In the genomic region with DNA sequence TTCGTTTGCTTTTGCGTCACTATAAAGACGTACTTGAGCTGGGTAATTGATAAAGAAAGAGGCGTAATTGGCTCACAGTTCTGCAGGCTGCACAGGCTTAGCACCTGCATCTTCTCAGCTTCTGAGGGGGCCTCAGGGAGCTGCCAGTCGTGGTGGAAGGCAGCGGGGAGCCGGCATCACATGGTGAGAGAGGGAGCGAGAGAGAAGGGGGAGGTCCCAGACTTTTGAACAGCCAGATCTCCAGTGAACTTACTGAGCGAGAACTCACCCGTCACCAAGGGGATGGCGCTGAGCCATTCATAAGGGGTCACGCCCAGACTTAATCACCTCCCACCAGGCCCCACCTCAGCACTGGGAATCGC, we compare ENCODE assay signal across 33 cellular contexts. TPM values are rescaled to one million over a fixed set of nuclear protein-coding genes. Genes with fewer than 3 reads are reported as not detected.
"Had no signal": no experiment of that assay in that cellular context is flagged by ENCODE, and none has a peak within 500 bp of the region (broad histone marks: within the 10 kb centered on the region; RNA-seq: fewer than 3 reads in every experiment).

No MANE protein-coding gene starts in this region.

- DNase-seq: activated B cell treated with CpG ODN at 0.5 μM for 24 hours; activated CD4-positive, alpha-beta T cell treated with anti-CD3 and anti-CD28 coated beads for 36 hours; activated effector memory CD4-positive, alpha-beta T cell treated with anti-CD3 and anti-CD28 coated beads, Interleukin-2, amount 50 U/mL, for 16 hours; activated naive CD4-positive, alpha-beta T cell treated with anti-CD3 and anti-CD28 coated beads for 36 hours; activated naive CD8-positive, alpha-beta T cell treated with anti-CD3 and anti-CD28 coated beads for 36 hours; adrenal gland; dermis blood vessel endothelial cell; effector CD8-positive, alpha-beta T cell; hippocampal formation; immature natural killer cell; mesendoderm; SK-N-SH; stimulated activated CD4-positive, alpha-beta T cell treated with anti-CD3 and anti-CD28 coated beads, Interleukin-12 subunit alpha, Interleukin-12 subunit beta, amount 100 ng/mL, for 4 hours; stimulated activated CD4-positive, alpha-beta T cell treated with anti-CD3 and anti-CD28 coated beads, Interleukin-4, amount 100 ng/mL, for 24 hours; SW 1271; T-helper 17 cell; T1000; tibial artery; upper lobe of right lung had no signal

- H3K4me2 ChIP-seq: SK-N-SH had no signal

- H3K27me3 Mint-ChIP-seq: activated B cell treated with CpG ODN at 0.5 μM for 24 hours; activated CD4-positive, alpha-beta T cell treated with anti-CD3 and anti-CD28 coated beads for 36 hours; activated naive CD8-positive, alpha-beta T cell treated with anti-CD3 and anti-CD28 coated beads for 36 hours; central memory CD8-positive, alpha-beta T cell; stimulated activated naive CD8-positive, alpha-beta T cell treated with anti-CD3 and anti-CD28 coated beads, Interleukin-15, Interleukin-2, amounts not matched to agents 100 ng/mL and 50 ng/mL, for 24 hours; T-helper 17 cell had no signal

- H3K27ac Mint-ChIP-seq: activated B cell treated with CpG ODN at 0.5 μM for 24 hours; activated CD4-positive, alpha-beta T cell treated with anti-CD3 and anti-CD28 coated beads for 36 hours; activated naive CD4-positive, alpha-beta T cell treated with anti-CD3 and anti-CD28 coated beads for 36 hours; activated naive CD8-positive, alpha-beta T cell treated with anti-CD3 and anti-CD28 coated beads for 36 hours; activated T-helper 1 cell treated with anti-CD3 and anti-CD28 coated beads, Interleukin-12 subunit alpha, Interleukin-12 subunit beta, Interleukin-2, Interleukin-4 antibody, amounts not matched to agents 30 ng/mL and 10 ng/mL and 1 ng/mL, durations not matched to agents 14 hours and 24 hours and 36 hours; immature natural killer cell; nephron; stimulated activated effector memory CD8-positive, alpha-beta T cell treated with anti-CD3 and anti-CD28 coated beads, Interleukin-12 subunit alpha, Interleukin-12 subunit beta, amount 100 ng/mL, for 72 hours; stimulated activated naive CD8-positive, alpha-beta T cell treated with anti-CD3 and anti-CD28 coated beads, Interleukin-15, Interleukin-2, amounts not matched to agents 100 ng/mL and 50 ng/mL, for 24 hours; T-helper 17 cell had no signal

- H3K9ac ChIP-seq: SK-N-SH had no signal

- H3K27ac ChIP-seq: epithelial cell of prostate, right lobe of liver, upper lobe of right lung had no signal

- H3K4me1 ChIP-seq: adrenal gland, right lobe of liver, upper lobe of right lung had no signal

- H3K9me3 Mint-ChIP-seq: activated B cell treated with CpG ODN at 0.5 μM for 24 hours; activated naive CD4-positive, alpha-beta T cell treated with anti-CD3 and anti-CD28 coated beads for 36 hours; activated naive CD8-positive, alpha-beta T cell treated with anti-CD3 and anti-CD28 coated beads for 36 hours; activated T-helper 1 cell treated with anti-CD3 and anti-CD28 coated beads, Interleukin-12 subunit alpha, Interleukin-12 subunit beta, Interleukin-2, Interleukin-4 antibody, amounts not matched to agents 30 ng/mL and 10 ng/mL and 1 ng/mL, durations not matched to agents 14 hours and 24 hours and 36 hours; central memory CD8-positive, alpha-beta T cell; immature natural killer cell; nephron; stimulated activated effector memory CD8-positive, alpha-beta T cell treated with anti-CD3 and anti-CD28 coated beads, Interleukin-12 subunit alpha, Interleukin-12 subunit beta, amount 100 ng/mL, for 72 hours; stimulated activated naive CD8-positive, alpha-beta T cell treated with anti-CD3 and anti-CD28 coated beads, Interleukin-15, Interleukin-2, amounts not matched to agents 100 ng/mL and 50 ng/mL, for 24 hours had no signal

- H3K27me3 ChIP-seq: ascending aorta, right lobe of liver, upper lobe of right lung had no signal

- H3K36me3 ChIP-seq: adrenal gland, ascending aorta, right lobe of liver, tibial artery had no signal

- H3K9me3 ChIP-seq: adrenal gland, ascending aorta, right lobe of liver, SK-N-SH, tibial artery, upper lobe of right lung had no signal

- H3K4me3 Mint-ChIP-seq: activated B cell treated with CpG ODN at 0.5 μM for 24 hours; activated CD4-positive, alpha-beta T cell treated with anti-CD3 and anti-CD28 coated beads for 36 hours; activated naive CD4-positive, alpha-beta T cell treated with anti-CD3 and anti-CD28 coated beads for 36 hours; activated naive CD8-positive, alpha-beta T cell treated with anti-CD3 and anti-CD28 coated beads for 36 hours; activated T-helper 1 cell treated with anti-CD3 and anti-CD28 coated beads, Interleukin-12 subunit alpha, Interleukin-12 subunit beta, Interleukin-2, Interleukin-4 antibody, amounts not matched to agents 30 ng/mL and 10 ng/mL and 1 ng/mL, durations not matched to agents 14 hours and 24 hours and 36 hours; central memory CD8-positive, alpha-beta T cell; immature natural killer cell; nephron; stimulated activated effector memory CD8-positive, alpha-beta T cell treated with anti-CD3 and anti-CD28 coated beads, Interleukin-12 subunit alpha, Interleukin-12 subunit beta, amount 100 ng/mL, for 72 hours; stimulated activated naive CD8-positive, alpha-beta T cell treated with anti-CD3 and anti-CD28 coated beads, Interleukin-15, Interleukin-2, amounts not matched to agents 100 ng/mL and 50 ng/mL, for 24 hours; T-helper 17 cell had no signal

- ATAC-seq: activated CD4-positive, alpha-beta T cell treated with anti-CD3 and anti-CD28 coated beads for 36 hours; left lobe of liver; right lobe of liver; T-helper 17 cell; upper lobe of right lung had no signal

- H3K4me3 ChIP-seq: adrenal gland, lung, right lobe of liver, upper lobe of right lung had no signal

- FAIRE-seq: colon, endometrium, frontal cortex had no signal

- H3K36me3 Mint-ChIP-seq: immature natural killer cell; stimulated activated effector memory CD8-positive, alpha-beta T cell treated with anti-CD3 and anti-CD28 coated beads, Interleukin-12 subunit alpha, Interleukin-12 subunit beta, amount 100 ng/mL, for 72 hours had no signal

- H3K4me1 Mint-ChIP-seq: activated B cell treated with CpG ODN at 0.5 μM for 24 hours; activated CD4-positive, alpha-beta T cell treated with anti-CD3 and anti-CD28 coated beads for 36 hours; activated naive CD8-positive, alpha-beta T cell treated with anti-CD3 and anti-CD28 coated beads for 36 hours; central memory CD8-positive, alpha-beta T cell; immature natural killer cell; stimulated activated effector memory CD8-positive, alpha-beta T cell treated with anti-CD3 and anti-CD28 coated beads, Interleukin-12 subunit alpha, Interleukin-12 subunit beta, amount 100 ng/mL, for 72 hours; T-helper 17 cell had no signal

RNA-seq across cellular contexts. Expression of a gene that starts 58.7 kb away (rescaled TPM):
- total RNA-seq: activated B cell treated with CpG ODN at 0.5 μM for 24 hours; activated T-helper 1 cell treated with anti-CD3 and anti-CD28 coated beads, Interleukin-12 subunit alpha, Interleukin-12 subunit beta, Interleukin-2, Interleukin-4 antibody, amounts not matched to agents 30 ng/mL and 10 ng/mL and 1 ng/mL, durations not matched to agents 14 hours and 24 hours and 36 hours; dermis blood vessel endothelial cell; myocyte; T-helper 17 cell had no signal
- polyA plus RNA-seq: SK-N-SH had no signal
